In genomic region chr11:27395556-27396258, GRCh38 we compare ENCODE assay signal across 1 cellular context.
TF ChIP-seq lines count a peak whose summit lies in the region.

No MANE protein-coding gene starts in this region.

TF ChIP-seq in A549, 52 proteins besides CTCF, POLR2A, EP300 and RAD21 (continued from another document):
- TF ChIP-seq REST (IDR thresholded peaks at IDR 0.05) (no peak), ZSCAN20 (CRISPR knock-in tag; IDR thresholded peaks at IDR 0.05) (0 out of 2 replicates have a peak, but pooled peaks have one; percentile 21), MAX (IDR thresholded peaks at IDR 0.05) (peak; percentile 89), RARB (CRISPR knock-in tag; IDR thresholded peaks at IDR 0.05) (no peak), ZC3H11A (IDR thresholded peaks at IDR 0.05) (no peak), MAFK (IDR thresholded peaks at IDR 0.05; ENCODE audit: partially characterized antibody) (peak; percentile 61), BCL3 (IDR thresholded peaks at IDR 0.05) (peak; percentile 92; the same call in 2 of the 3 replicates)
